11 cellular contexts compared by ENCODE assay signal in genomic region chr2:65800998-65801397, GRCh38.
A peak's percentile ranks its signal among the peaks of the same experiment; 100 is the strongest.
DNase-seq lines count a peak whose midpoint lies in the region; ATAC-seq and TF ChIP-seq lines count a peak whose summit lies in the region.
"Had no signal": no experiment of that assay in that cellular context is flagged by ENCODE, and none has a peak within 500 bp of the region (broad histone marks: within the 10 kb centered on the region; RNA-seq: fewer than 3 reads in every experiment).

No MANE protein-coding gene starts in this region.

- CTCF ChIA-PET in Caco-2 (lab: Charles Lee): interaction anchor here (0.7 kb wide), 1 partner anchor 153 kb away, joined by 3 read pairs; no protein-coding TSS in a partner anchor

- no peaks in the 10 kb centered on the region for H3K36me3 Mint-ChIP-seq in Caco-2 (ENCODE audit: insufficient read depth, unreplicated experiment)
- H3K36me3 Mint-ChIP-seq: activated naive CD8-positive, alpha-beta T cell had no signal

- no peaks in the 10 kb centered on the region for H3K4me1 Mint-ChIP-seq in Caco-2 (ENCODE audit: low read depth, unreplicated experiment)

- no peak overlapping the region for H3K27ac ChIP-seq in lower lobe of right lung

- ATAC-seq in lower lobe of right lung (no peak), HG02588 (IDR thresholded peaks at IDR 0.05; ENCODE audit: unreplicated experiment) (no peak), GM19351 (IDR thresholded peaks at IDR 0.05; ENCODE audit: unreplicated experiment) (no peak)
- ATAC-seq: activated CD4-positive, CD25-positive, alpha-beta regulatory T cell treated with anti-CD3 and anti-CD28 coated beads, Interleukin-2, amount 50 U/mL, for 24 hours had no signal

- intact Hi-C loops in Caco-2 (cut with micrococcal nuclease; ENCODE audit: unreplicated experiment): loop anchor here (1.0 kb wide), 2 partner anchors 79 to 161 kb away; no protein-coding TSS in a partner anchor
- intact Hi-C loops in lower lobe of right lung (cut with DNase I): no loop called here

- peaks cover 18% of the 10 kb centered on the region for H3K27me3 Mint-ChIP-seq in Caco-2 (ENCODE audit: insufficient read depth, unreplicated experiment)

- in situ Hi-C loops in astrocyte of the cerebellum (cut with HindIII; ENCODE audit: low sequenced_read_pairs): no loop called here

- no TSS peak for BruUV-seq in Caco-2 (replicated peaks; lab: Mats Ljungman, UMichigan)

- H3K4me3 Mint-ChIP-seq in Caco-2 (ENCODE audit: unreplicated experiment): no peak overlapping the region
- H3K4me3 Mint-ChIP-seq: activated naive CD8-positive, alpha-beta T cell had no signal

- H3K27me3 ChIP-seq in Caco-2 (replicated peaks; ENCODE audit: control insufficient read depth, insufficient read depth, low read length) (no peaks in the 10 kb centered on the region; the same call in 1 of the 2 replicates), lower lobe of right lung (ENCODE audit: low read depth) (no peaks in the 10 kb centered on the region)

- H3K9me3 Mint-ChIP-seq in Caco-2 (ENCODE audit: unreplicated experiment): peaks cover 6% of the 10 kb centered on the region

- H3K4me3 ChIP-seq in Caco-2 (ENCODE audit: low read depth, low read length) (no peak overlapping the region), astrocyte of the cerebellum (ENCODE audit: low read depth, low read length) (no peak overlapping the region), lower lobe of right lung (no peak overlapping the region)

- TF ChIP-seq CTCF in Caco-2 (IDR thresholded peaks at IDR 0.05; ENCODE audit: insufficient read depth in 1 of 2, low read depth in 1 of 2, low read length in 1 of 2, severe bottlenecking in 1 of 2, unreplicated experiment in 1 of 2): peak; percentile 12 to 31
- TF ChIP-seq CTCF in astrocyte of the cerebellum (IDR thresholded peaks at IDR 0.05; ENCODE audit: low read depth, low read length, missing control alignments): peak; percentile 28
- TF ChIP-seq CTCF in lower lobe of right lung (IDR thresholded peaks at IDR 0.05): peak; percentile 17

- H3K9me3 ChIP-seq in Caco-2: no peaks in the 10 kb centered on the region
- H3K9me3 ChIP-seq in lower lobe of right lung: no peaks in the 10 kb centered on the region

- H3K36me3 ChIP-seq in Caco-2 (ENCODE audit: control insufficient read depth, insufficient read depth, low read length) (no peaks in the 10 kb centered on the region; the same call in 1 of the 2 replicates), lower lobe of right lung (no peaks in the 10 kb centered on the region)

- DNase-seq in Caco-2: peak in 1 of 2 experiments; percentile 9
- peak; percentile 32 for DNase-seq in HT1080 (ENCODE audit: low read depth)
- no peak for DNase-seq in astrocyte of the cerebellum (ENCODE audit: low read depth)
- DNase-seq in lower lobe of right lung: no peak
- no peak for DNase-seq in stimulated activated CD4-positive, alpha-beta T cell treated with anti-CD3 and anti-CD28 coated beads, Interleukin-2, amount 100 ng/mL, for 24 hours
- no peak for DNase-seq in GM19238 (ENCODE audit: insufficient read length, low spot score)
- DNase-seq: NCI-H510A had no signal

- POLR2A ChIA-PET in Caco-2 (lab: Charles Lee): no interaction called here

- no peaks in the 10 kb centered on the region for H3K4me1 ChIP-seq in Caco-2
- H3K4me1 ChIP-seq in lower lobe of right lung: no peaks in the 10 kb centered on the region

- no peak overlapping the region for H3K27ac Mint-ChIP-seq in Caco-2 (ENCODE audit: unreplicated experiment)
- H3K27ac Mint-ChIP-seq: activated naive CD8-positive, alpha-beta T cell had no signal
